Comparison of ENCODE assay signal across 10 cellular contexts in genomic region chr4:38669233-38669632, GRCh38. TPM values are rescaled to one million over a fixed set of nuclear protein-coding genes. Genes with fewer than 3 reads are reported as not detected.
DNase-seq lines count a peak whose midpoint lies in the region; ATAC-seq and TF ChIP-seq lines count a peak whose summit lies in the region.
"Had no signal": no experiment of that assay in that cellular context is flagged by ENCODE, and none has a peak within 500 bp of the region (broad histone marks: within the 10 kb centered on the region; RNA-seq: fewer than 3 reads in every experiment).

No MANE protein-coding gene starts in this region.

- no peak overlapping the region for H3T11ph ChIP-seq in H9 (ENCODE audit: low read length)

- H4K8ac ChIP-seq in H9 (replicated peaks; ENCODE audit: insufficient read length, low read depth, low read length) = no peak overlapping the region

- H2BK12ac ChIP-seq in H9 (ENCODE audit: insufficient read length, low read depth, low read length) = peak overlapping the region; percentile 89

- no peak overlapping the region for H2AFZ ChIP-seq in H9 (ENCODE audit: low read length)

- H3K4me1 ChIP-seq in H9 (ENCODE audit: insufficient read depth, low read length) (peaks cover 12% of the 10 kb centered on the region), iPS-20b (ENCODE audit: insufficient read depth, low read length) (peaks cover 73% of the 10 kb centered on the region), skeletal muscle satellite cell (ENCODE audit: control insufficient read depth, insufficient read depth, low read length) (peaks cover 74% of the 10 kb centered on the region)

- no peak overlapping the region for H3K4ac ChIP-seq in H9 (ENCODE audit: low read depth, low read length)

- no peak overlapping the region for H4K5ac ChIP-seq in H9 (ENCODE audit: insufficient read length, low read depth, low read length)

- TF ChIP-seq CTCF in H9 (conservative IDR thresholded peaks at IDR 0.05) (no peak), activated B cell treated with CpG ODN at 0.5 μM for 24 hours (IDR thresholded peaks at IDR 0.05) (no peak)

- no peak overlapping the region for H3K4me2 ChIP-seq in H9 (ENCODE audit: insufficient read depth, insufficient read length, low read length)
- peak overlapping the region; percentile 89 for H3K4me2 ChIP-seq in skeletal muscle satellite cell (ENCODE audit: low read length)

- peaks cover 79 to 90% of the 10 kb centered on the region in 2 experiments for H3K4me1 Mint-ChIP-seq in H9
- H3K4me1 Mint-ChIP-seq in activated B cell treated with CpG ODN at 0.5 μM for 24 hours = peaks cover 89% of the 10 kb centered on the region

- peaks cover 19% of the 10 kb centered on the region; the same call in 1 of the 2 replicates for H3K79me2 ChIP-seq in H9 (ENCODE audit: insufficient read depth, low read length)

- no CpG with 5 or more reads among the region's 7 CpGs for WGBS in H9 (ENCODE audit: extremely low coverage, insufficient read length, low lambda C conversion rate)

- H3K27me3 ChIP-seq in H9 (ENCODE audit: insufficient read depth, low read length) (no peaks in the 10 kb centered on the region; the same call in 1 of the 2 replicates), iPS-20b (ENCODE audit: insufficient read depth, low read length) (peaks cover 9% of the 10 kb centered on the region; the same call in 1 of the 2 replicates), skeletal muscle satellite cell (ENCODE audit: control insufficient read depth, insufficient read depth, low read length) (no peaks in the 10 kb centered on the region)

- H3K9me3 ChIP-seq in H9 (ENCODE audit: control insufficient read depth, low read depth, low read length) = no peaks in the 10 kb centered on the region
- no peaks in the 10 kb centered on the region for H3K9me3 ChIP-seq in iPS-20b (ENCODE audit: insufficient read depth, low read depth, low read length)
- no peaks in the 10 kb centered on the region for H3K9me3 ChIP-seq in skeletal muscle satellite cell (replicated peaks; ENCODE audit: low read length)

- no peak overlapping the region for H2AK5ac ChIP-seq in H9 (ENCODE audit: insufficient read length, low read length)

- no peak overlapping the region for H3K9ac ChIP-seq in H9 (ENCODE audit: extremely low read depth, insufficient read length, low read length)
- peak overlapping the region; percentile 86; the same call in 1 of the 2 replicates for H3K9ac ChIP-seq in iPS-20b (ENCODE audit: low read depth, low read length)
- peak overlapping the region; percentile 4 for H3K9ac ChIP-seq in skeletal muscle satellite cell (ENCODE audit: low read depth, low read length)

- no peak overlapping the region for H2BK15ac ChIP-seq in H9 (ENCODE audit: low read depth, low read length)

- DNase-seq in H9 = no peak
- no peak for DNase-seq in activated B cell treated with CpG ODN at 0.5 μM for 24 hours
- no peak for DNase-seq in NCI-H1436 treated with DMSO at 0.1 percent for 48 hours (lab: John Stamatoyannopoulos, UW)
- DNase-seq in putamen (ENCODE audit: low spot score) = no peak
- DNase-seq: stimulated activated CD4-positive, alpha-beta T cell treated with anti-CD3 and anti-CD28 coated beads, Interleukin-12 subunit alpha, Interleukin-12 subunit beta, amount 100 ng/mL, for 4 hours had no signal

- H3K27ac ChIP-seq in H9 (ENCODE audit: insufficient read length, low read depth, low read length) (no peak overlapping the region), iPS-20b (ENCODE audit: low read length) (no peak overlapping the region)

- H2BK20ac ChIP-seq in H9 (ENCODE audit: low read depth, low read length, poor library complexity, severe bottlenecking) = no peak overlapping the region

- H2BK5ac ChIP-seq in H9 (ENCODE audit: insufficient read length, low read length) = no peak overlapping the region

- H3K36me3 Mint-ChIP-seq in H9 (ENCODE audit: insufficient read depth in 1 of 3, low read depth in 3 of 3) = peaks cover 0 to 6% (median 3%) of the 10 kb centered on the region in 3 experiments; a peak in 5 of 7 replicates
- H3K36me3 Mint-ChIP-seq in activated B cell treated with CpG ODN at 0.5 μM for 24 hours (ENCODE audit: low read depth) = no peaks in the 10 kb centered on the region

- peaks cover 6% of the 10 kb centered on the region for H3K79me1 ChIP-seq in H9 (ENCODE audit: insufficient read depth, low read depth, low read length, poor library complexity, severe bottlenecking)

- no peaks in the 10 kb centered on the region for H3K27me3 Mint-ChIP-seq in H9 (ENCODE audit: low read depth)
- H3K27me3 Mint-ChIP-seq in activated B cell treated with CpG ODN at 0.5 μM for 24 hours = no peaks in the 10 kb centered on the region

- no peaks in the 10 kb centered on the region for H3K36me3 ChIP-seq in iPS-20b (ENCODE audit: insufficient read depth, low read depth, low read length)
- no peaks in the 10 kb centered on the region for H3K36me3 ChIP-seq in skeletal muscle satellite cell (ENCODE audit: insufficient read depth, low read length)

- CTCF ChIA-PET in activated B cell treated with CpG ODN at 0.5 μM for 24 hours (lab: Charles Lee) = interaction anchor here (4.2 to 7.2 kb wide), 2 partner anchors 350 to 490 kb away, joined by 15 to 56 read pairs; no protein-coding TSS in a partner anchor

- POLR2A ChIA-PET in activated B cell treated with CpG ODN at 0.5 μM for 24 hours (lab: Charles Lee) = interaction anchor here (0.5 to 0.6 kb wide), 2 partner anchors 16 to 60 kb away, joined by 3 read pairs; no protein-coding TSS in a partner anchor

- H3K4me3 ChIP-seq in iPS-20b (ENCODE audit: low read length) (no peak overlapping the region), skeletal muscle satellite cell (ENCODE audit: low read length) (no peak overlapping the region)

- no peak overlapping the region for H3K56ac ChIP-seq in H9 (ENCODE audit: insufficient read length, low read depth, low read length)

- H3K4me3 Mint-ChIP-seq in H9 (0 out of 5 replicates have a peak overlapping the region, but pooled peaks of 1 of the 2 experiments have one; percentile 64), activated B cell treated with CpG ODN at 0.5 μM for 24 hours (no peak overlapping the region)
- H3K4me3 Mint-ChIP-seq: T-helper 2 cell treated with Interferon-gamma antibody and Interleukin-4, amounts not matched to agents 5 μg/mL and 100 μg/mL, for 36 hours had no signal

- H4K20me1 ChIP-seq in H9 (ENCODE audit: control insufficient read depth, insufficient read depth, insufficient read length) = no peaks in the 10 kb centered on the region

- H3K18ac ChIP-seq in H9 (ENCODE audit: insufficient read length, low read depth, low read length) = peak overlapping the region; percentile 50

- intact Hi-C loops in activated B cell treated with CpG ODN at 0.5 μM for 24 hours (cut with micrococcal nuclease) = loop anchor here (5.0 to 10.0 kb wide), 4 partner anchors 786 to 1528 kb away; partner anchors contain the start of genes LIAS, PGM2, RHOH and RPL9

- H3K14ac ChIP-seq in H9 (ENCODE audit: insufficient read depth, low read length) = no peak overlapping the region

- peaks cover 0 to 2% of the 10 kb centered on the region in 2 experiments; a peak in 1 of 5 replicates for H3K9me3 Mint-ChIP-seq in H9
- no peaks in the 10 kb centered on the region for H3K9me3 Mint-ChIP-seq in activated B cell treated with CpG ODN at 0.5 μM for 24 hours
- H3K9me3 Mint-ChIP-seq: T-helper 2 cell treated with Interferon-gamma antibody and Interleukin-4, amounts not matched to agents 5 μg/mL and 100 μg/mL, for 36 hours had no signal

- H3K27ac Mint-ChIP-seq in H9 = peak overlapping the region in 2 of 3 experiments; percentile 70 to 91; a peak in 4 of 7 replicates
- peak overlapping the region; percentile 81 for H3K27ac Mint-ChIP-seq in activated B cell treated with CpG ODN at 0.5 μM for 24 hours
- H3K27ac Mint-ChIP-seq: T-helper 2 cell treated with Interferon-gamma antibody and Interleukin-4, amounts not matched to agents 5 μg/mL and 100 μg/mL, for 36 hours had no signal

- H3K23ac ChIP-seq in H9 (ENCODE audit: insufficient read length, low read depth, low read length) = no peak overlapping the region

- ATAC-seq in activated B cell treated with CpG ODN at 0.5 μM for 24 hours (ENCODE audit: low read depth) (no peak), GM21786 (IDR thresholded peaks at IDR 0.05; ENCODE audit: unreplicated experiment) (no peak), HG02981 (IDR thresholded peaks at IDR 0.05; ENCODE audit: unreplicated experiment) (no peak)

- no peak overlapping the region for H2BK120ac ChIP-seq in H9 (ENCODE audit: low read depth, low read length, poor library complexity, severe bottlenecking)

- H3K23me2 ChIP-seq in H9 (ENCODE audit: insufficient read length, low read depth, low read length, poor library complexity, severe bottlenecking) = peaks cover 3% of the 10 kb centered on the region

- H4K91ac ChIP-seq in H9 (ENCODE audit: insufficient read length, low read depth, low read length) = no peak overlapping the region

RNA-seq across cellular contexts. Expression of gene KLF3, which starts 5.2 kb away (rescaled TPM):
- total RNA-seq in H9 (2021) (26.2 and 29.0 TPM in 2 replicates), activated B cell treated with CpG ODN at 0.5 μM for 24 hours (14.5 and 15.9 TPM in 2 replicates)
- 8.3 and 9.4 TPM in 2 replicates for total RNA-seq in skeletal muscle satellite cell (2012; rRNA removed)
